ENCODE assay signal across 8 cellular contexts in the genomic region with DNA sequence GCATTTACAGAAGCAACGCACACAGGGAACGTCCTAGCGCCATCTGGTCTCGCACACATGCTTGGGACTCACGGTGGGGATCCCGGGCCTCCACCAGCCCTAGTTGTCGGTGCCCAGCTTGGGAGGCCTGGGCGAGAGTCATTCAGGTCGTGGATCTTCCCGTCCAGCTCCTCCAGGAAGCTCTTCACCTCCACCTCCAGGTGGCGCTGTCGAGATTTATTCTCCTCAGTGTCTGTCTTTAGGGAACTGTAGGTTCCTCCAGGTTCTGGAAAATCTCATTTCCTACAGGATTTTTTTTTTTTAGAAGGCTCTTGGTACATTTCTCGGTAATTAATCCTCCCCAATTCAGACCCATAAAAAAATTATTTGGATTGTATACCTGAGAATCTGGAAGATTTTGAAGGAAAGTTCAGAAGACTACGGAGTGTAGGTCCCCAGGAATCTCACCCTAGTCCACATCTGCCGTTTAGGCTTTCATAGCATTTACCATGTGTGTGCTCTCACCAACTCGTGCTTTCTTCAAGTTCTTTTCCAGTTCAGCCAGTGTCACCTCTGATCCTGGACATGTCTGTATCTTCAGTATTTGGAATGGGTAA.
DNase-seq lines count a peak whose midpoint lies in the region; ATAC-seq and TF ChIP-seq lines count a peak whose summit lies in the region.

No MANE protein-coding gene starts in this region.

- H3K4me3 ChIP-seq in Panc1 (ENCODE audit: low read depth in 2 of 2, low read length in 2 of 2), result no peak overlapping the region
- H3K4me3 ChIP-seq in naive thymus-derived CD4-positive, alpha-beta T cell (ENCODE audit: low read length), result no peak overlapping the region
- no peak overlapping the region for H3K4me3 ChIP-seq in prostate gland

- H3K27me3 Mint-ChIP-seq in activated T-helper 2 cell treated with anti-CD3 and anti-CD28 coated beads, Interferon-gamma antibody, Interleukin-2, Interleukin-4, amounts not matched to agents 10 μg/mL and 5 μg/mL and 100 μg/mL, durations not matched to agents 14 hours and 24 hours and 36 hours (ENCODE audit: low read depth), result peaks cover 26% of the 10 kb centered on the region
- H3K27me3 Mint-ChIP-seq in naive thymus-derived CD4-positive, alpha-beta T cell, result peaks cover 6 to 62% (median 17%) of the 10 kb centered on the region in 5 donors

- ATAC-seq in Panc1 (no peak), GM18498 (IDR thresholded peaks at IDR 0.05; ENCODE audit: unreplicated experiment) (no peak)
- no peak for ATAC-seq in naive thymus-derived CD4-positive, alpha-beta T cell

- peak; percentile 67 for TF ChIP-seq CTCF in Panc1 (IDR thresholded peaks at IDR 0.05)
- TF ChIP-seq CTCF in prostate gland (IDR thresholded peaks at IDR 0.05), result peak in 2 of 4 experiments; percentile 27 to 29

- 53% methylated on average over 16 of the region's 16 CpGs for WGBS in prostate gland

- BruUV-seq in Panc1 (replicated peaks; lab: Mats Ljungman, UMichigan), result no TSS peak

- intact Hi-C loops in Panc1 (cut with micrococcal nuclease; ENCODE audit: unreplicated experiment), result no loop called here
- intact Hi-C loops in activated T-helper 2 cell treated with anti-CD3 and anti-CD28 coated beads, Interferon-gamma antibody, Interleukin-2, Interleukin-4, amounts not matched to agents 10 μg/mL and 5 μg/mL and 100 μg/mL, durations not matched to agents 14 hours and 24 hours and 36 hours (cut with micrococcal nuclease), result no loop called here
- intact Hi-C loops in naive thymus-derived CD4-positive, alpha-beta T cell (cut with micrococcal nuclease), result no loop called here
- intact Hi-C loops in prostate gland (cut with DNase I), result no loop called here

- H3K36me3 ChIP-seq in Panc1 (ENCODE audit: control insufficient read depth, insufficient read depth, low read length), result no peaks in the 10 kb centered on the region
- H3K36me3 ChIP-seq in naive thymus-derived CD4-positive, alpha-beta T cell (ENCODE audit: control insufficient read depth in 2 of 3, insufficient read depth in 3 of 3, low read length in 3 of 3), result no peaks in the 10 kb centered on the region
- no peaks in the 10 kb centered on the region for H3K36me3 ChIP-seq in prostate gland

- no peaks in the 10 kb centered on the region for H3K4me1 Mint-ChIP-seq in activated T-helper 2 cell treated with anti-CD3 and anti-CD28 coated beads, Interferon-gamma antibody, Interleukin-2, Interleukin-4, amounts not matched to agents 10 μg/mL and 5 μg/mL and 100 μg/mL, durations not matched to agents 14 hours and 24 hours and 36 hours (ENCODE audit: low read depth)
- H3K4me1 Mint-ChIP-seq in naive thymus-derived CD4-positive, alpha-beta T cell, result peaks cover 0 to 12% (median 8%) of the 10 kb centered on the region in 7 donors

- TF ChIP-seq POLR2A in prostate gland (IDR thresholded peaks at IDR 0.05), result no peak

- peak in 2 of 3 experiments; percentile 58 to 81 for DNase-seq in NCI-H1417 (lab: John Stamatoyannopoulos, UW)
- no peak for DNase-seq in NCI-H1417 treated with DMSO at 0.1 percent for 48 hours (lab: John Stamatoyannopoulos, UW)
- DNase-seq in Panc1 (ENCODE audit: low read depth, low spot score), result no peak
- peak; percentile 24 for DNase-seq in activated T-helper 2 cell treated with anti-CD3 and anti-CD28 coated beads, Interferon-gamma antibody, Interleukin-2, Interleukin-4, amounts not matched to agents 10 μg/mL and 5 μg/mL and 100 μg/mL, durations not matched to agents 14 hours and 24 hours and 36 hours (ENCODE audit: low spot score)
- DNase-seq in naive thymus-derived CD4-positive, alpha-beta T cell, result peak in 8 of 9 donors; percentile 24 to 64 (median 50)
- DNase-seq in prostate gland (ENCODE audit: low spot score), result no peak
- DNase-seq in epidermal melanocyte (ENCODE audit: insufficient read length, low spot score), result no peak

- no peak overlapping the region for H3K4me3 Mint-ChIP-seq in activated T-helper 2 cell treated with anti-CD3 and anti-CD28 coated beads, Interferon-gamma antibody, Interleukin-2, Interleukin-4, amounts not matched to agents 10 μg/mL and 5 μg/mL and 100 μg/mL, durations not matched to agents 14 hours and 24 hours and 36 hours (ENCODE audit: low read depth)
- peak overlapping the region in 1 of 10 donors; percentile 3 for H3K4me3 Mint-ChIP-seq in naive thymus-derived CD4-positive, alpha-beta T cell

- CTCF ChIA-PET in Panc1 (lab: Charles Lee), result interaction anchor here (0.6 to 0.7 kb wide), 6 partner anchors 21 to 210 kb away, joined by 3 to 5 read pairs (median 4); no protein-coding TSS in a partner anchor
- CTCF ChIA-PET in naive thymus-derived CD4-positive, alpha-beta T cell (lab: Charles Lee), result interaction anchor here (0.6 to 1.6 kb wide), 10 partner anchors 15 to 122 kb away, joined by 3 to 6 read pairs (median 4); no protein-coding TSS in a partner anchor

- H3K9me3 ChIP-seq in Panc1 (ENCODE audit: control insufficient read depth, insufficient read depth, low read depth, low read length) (no peaks in the 10 kb centered on the region), prostate gland (no peaks in the 10 kb centered on the region)
- H3K9me3 ChIP-seq in naive thymus-derived CD4-positive, alpha-beta T cell (ENCODE audit: control insufficient read depth in 2 of 3, low read length in 3 of 3), result no peaks in the 10 kb centered on the region

- no peaks in the 10 kb centered on the region for H3K36me3 Mint-ChIP-seq in activated T-helper 2 cell treated with anti-CD3 and anti-CD28 coated beads, Interferon-gamma antibody, Interleukin-2, Interleukin-4, amounts not matched to agents 10 μg/mL and 5 μg/mL and 100 μg/mL, durations not matched to agents 14 hours and 24 hours and 36 hours (ENCODE audit: low read depth)
- H3K36me3 Mint-ChIP-seq in naive thymus-derived CD4-positive, alpha-beta T cell, result no peaks in the 10 kb centered on the region

- POLR2A ChIA-PET in Panc1 (lab: Charles Lee), result no interaction called here
- POLR2A ChIA-PET in naive thymus-derived CD4-positive, alpha-beta T cell (lab: Charles Lee), result no interaction called here

- H3K4me1 ChIP-seq in Panc1 (ENCODE audit: control insufficient read depth, insufficient read depth, low read length) (no peaks in the 10 kb centered on the region), prostate gland (replicated peaks) (no peaks in the 10 kb centered on the region)
- H3K4me1 ChIP-seq in naive thymus-derived CD4-positive, alpha-beta T cell (ENCODE audit: control insufficient read depth in 2 of 2, insufficient read depth in 2 of 2, low read length in 2 of 2), result no peaks in the 10 kb centered on the region

- H3K27me3 ChIP-seq in Panc1 (ENCODE audit: control insufficient read depth, insufficient read depth, low read length) (no peaks in the 10 kb centered on the region), prostate gland (replicated peaks; ENCODE audit: insufficient read depth) (no peaks in the 10 kb centered on the region)
- H3K27me3 ChIP-seq in naive thymus-derived CD4-positive, alpha-beta T cell (ENCODE audit: control insufficient read depth in 2 of 2, insufficient read depth in 2 of 2, low read length in 2 of 2), result no peaks in the 10 kb centered on the region

- H3K27ac ChIP-seq in Panc1 (ENCODE audit: low read length) (no peak overlapping the region), prostate gland (no peak overlapping the region)
- no peak overlapping the region for H3K27ac ChIP-seq in naive thymus-derived CD4-positive, alpha-beta T cell (ENCODE audit: low read depth, low read length)

- in situ Hi-C loops in Panc1 (cut with HindIII; ENCODE audit: low pct_unique_long_range_greater_than_20kb, low sequenced_read_pairs), result no loop called here

- H3K27ac Mint-ChIP-seq in activated T-helper 2 cell treated with anti-CD3 and anti-CD28 coated beads, Interferon-gamma antibody, Interleukin-2, Interleukin-4, amounts not matched to agents 10 μg/mL and 5 μg/mL and 100 μg/mL, durations not matched to agents 14 hours and 24 hours and 36 hours, result no peak overlapping the region
- no peak overlapping the region for H3K27ac Mint-ChIP-seq in naive thymus-derived CD4-positive, alpha-beta T cell

- H3K9me3 Mint-ChIP-seq in activated T-helper 2 cell treated with anti-CD3 and anti-CD28 coated beads, Interferon-gamma antibody, Interleukin-2, Interleukin-4, amounts not matched to agents 10 μg/mL and 5 μg/mL and 100 μg/mL, durations not matched to agents 14 hours and 24 hours and 36 hours, result no peaks in the 10 kb centered on the region
- H3K9me3 Mint-ChIP-seq in naive thymus-derived CD4-positive, alpha-beta T cell, result peaks cover 0 to 3% (median 0%) of the 10 kb centered on the region in 11 donors

Comparison
In these comparisons a context has a peak if more than half of its experiments do, and no peak if none do; other contexts are left out.
1. DNase-seq: peak in NCI-H1417 (2 of 3), activated T-helper 2 cell treated with anti-CD3 and anti-CD28 coated beads, Interferon-gamma antibody, Interleukin-2, Interleukin-4, amounts not matched to agents 10 μg/mL and 5 μg/mL and 100 μg/mL, durations not matched to agents 14 hours and 24 hours and 36 hours (single experiment) and naive thymus-derived CD4-positive, alpha-beta T cell (8 of 9); none in NCI-H1417 treated with DMSO at 0.1 percent for 48 hours (single experiment), Panc1 (single experiment), prostate gland (single experiment) and epidermal melanocyte (single experiment).